8 cellular contexts compared by ENCODE assay signal in genomic region chr6:123715243-123715863, GRCh38.
DNase-seq lines count a peak whose midpoint lies in the region; ATAC-seq and TF ChIP-seq lines count a peak whose summit lies in the region.

No MANE protein-coding gene starts in this region.

- no peaks in the 10 kb centered on the region for H3K4me1 ChIP-seq in cardiac muscle cell (ENCODE audit: low read depth)
- H3K4me1 ChIP-seq in testis, result no peaks in the 10 kb centered on the region

- POLR2A ChIA-PET in BJ (lab: Charles Lee), result no interaction called here

- H3K36me3 ChIP-seq in BJ (ENCODE audit: control insufficient read depth, insufficient read depth, low read length) (no peaks in the 10 kb centered on the region), SK-N-MC (ENCODE audit: insufficient read depth, low read length) (no peaks in the 10 kb centered on the region), cardiac muscle cell (no peaks in the 10 kb centered on the region), testis (ENCODE audit: low read depth, missing control alignments) (no peaks in the 10 kb centered on the region)

- H3K4me1 Mint-ChIP-seq in stimulated activated memory B cell treated with anti-CD40 and anti-IgM and Interleukin-4, amounts not matched to agents 10 μg/mL and 1 μg/mL and 100 μg/mL, for 72 hours, result no peaks in the 10 kb centered on the region

- H3K27ac ChIP-seq in SK-N-MC, result no peak overlapping the region
- no peak overlapping the region for H3K27ac ChIP-seq in cardiac muscle cell
- no peak overlapping the region for H3K27ac ChIP-seq in testis

- ATAC-seq in GM19395 (IDR thresholded peaks at IDR 0.05; ENCODE audit: unreplicated experiment), result peak; percentile 71
- ATAC-seq in stimulated activated memory B cell treated with anti-CD40 and anti-IgM and Interleukin-4, amounts not matched to agents 10 μg/mL and 1 μg/mL and 100 μg/mL, for 72 hours, result no peak

- no peak for TF ChIP-seq POLR2A in testis (IDR thresholded peaks at IDR 0.05)

- H3K36me3 Mint-ChIP-seq in stimulated activated memory B cell treated with anti-CD40 and anti-IgM and Interleukin-4, amounts not matched to agents 10 μg/mL and 1 μg/mL and 100 μg/mL, for 72 hours, result no peaks in the 10 kb centered on the region

- no peak overlapping the region for H3K9ac ChIP-seq in SK-N-MC (ENCODE audit: insufficient read length)

- CTCF ChIA-PET in BJ (lab: Yijun Ruan, JAX), result interaction anchor here (1.0 to 1.5 kb wide), 3 partner anchors 289 to 301 kb away, joined by 3 to 6 read pairs (median 3); no protein-coding TSS in a partner anchor

- WGBS in testis, 2 donors, result 39 to 47% methylated on average over 5 of the region's 5 CpGs

- no peak for DNase-seq in BJ (ENCODE audit: low read depth)
- DNase-seq in KBM-7, result peak; percentile 30
- DNase-seq in SK-N-MC (ENCODE audit: low read depth, low spot score), result peak; percentile 18
- peak; percentile 24 to 62 for DNase-seq in cardiac muscle cell (ENCODE audit: low read depth in 1 of 2, low spot score in 1 of 2)
- peak; percentile 49 for DNase-seq in testis
- DNase-seq in amniotic stem cell (lab: John Stamatoyannopoulos, UW), result no peak

- no peaks in the 10 kb centered on the region for H3K9me3 ChIP-seq in SK-N-MC (ENCODE audit: low read depth, low read length)
- no peaks in the 10 kb centered on the region for H3K9me3 ChIP-seq in cardiac muscle cell (ENCODE audit: low read depth)
- H3K9me3 ChIP-seq in testis, result no peaks in the 10 kb centered on the region

- no peak overlapping the region for H3K4me3 Mint-ChIP-seq in stimulated activated memory B cell treated with anti-CD40 and anti-IgM and Interleukin-4, amounts not matched to agents 10 μg/mL and 1 μg/mL and 100 μg/mL, for 72 hours

- TF ChIP-seq CTCF in BJ (IDR thresholded peaks at IDR 0.05; ENCODE audit: insufficient read depth, low read depth, low read length) (0 out of 2 replicates have a peak, but pooled peaks have one; percentile 3), cardiac muscle cell (IDR thresholded peaks at IDR 0.05; ENCODE audit: low read depth, low read length) (peak; percentile 31), testis (IDR thresholded peaks at IDR 0.05) (peak; percentile 55 to 82 (median 64))

- in situ Hi-C loops in KBM-7 (cut with MboI; ENCODE audit: low pct_unique_long_range_greater_than_20kb, low sequenced_read_pairs), result no loop called here

- no peaks in the 10 kb centered on the region for H3K27me3 Mint-ChIP-seq in stimulated activated memory B cell treated with anti-CD40 and anti-IgM and Interleukin-4, amounts not matched to agents 10 μg/mL and 1 μg/mL and 100 μg/mL, for 72 hours

- H3K9me3 Mint-ChIP-seq in stimulated activated memory B cell treated with anti-CD40 and anti-IgM and Interleukin-4, amounts not matched to agents 10 μg/mL and 1 μg/mL and 100 μg/mL, for 72 hours, result no peaks in the 10 kb centered on the region

- H3K4me3 ChIP-seq in BJ (ENCODE audit: low read depth, low read length) (no peak overlapping the region), SK-N-MC (no peak overlapping the region), cardiac muscle cell (no peak overlapping the region), testis (no peak overlapping the region)

- H3K27me3 ChIP-seq in BJ (ENCODE audit: control insufficient read depth, insufficient read depth, low read length), result no peaks in the 10 kb centered on the region
- H3K27me3 ChIP-seq in cardiac muscle cell, result no peaks in the 10 kb centered on the region
- H3K27me3 ChIP-seq in testis, result no peaks in the 10 kb centered on the region

- no peak overlapping the region for H3K27ac Mint-ChIP-seq in stimulated activated memory B cell treated with anti-CD40 and anti-IgM and Interleukin-4, amounts not matched to agents 10 μg/mL and 1 μg/mL and 100 μg/mL, for 72 hours

- intact Hi-C loops in testis (cut with DNase I; ENCODE audit: low total_unique reads), result no loop called here

Comparison
In these comparisons a context has a peak if more than half of its experiments do, and no peak if none do; other contexts are left out.
1. DNase-seq: peak in KBM-7 (single experiment), SK-N-MC (single experiment), cardiac muscle cell (2 of 2) and testis (single experiment); none in BJ (single experiment) and amniotic stem cell (single experiment).
2. CTCF ChIP-seq: peak in every context shown above with its lines; median percentile 64 in testis; 31 in cardiac muscle cell; 3 in BJ.